In genomic region chr20:32191422-32191821, GRCh38 we compare ENCODE assay signal across 1 cellular context.
TF ChIP-seq lines count a peak whose summit lies in the region.

No MANE protein-coding gene starts in this region.

TF ChIP-seq in HCT116, 20 proteins besides CTCF, POLR2A, EP300 and RAD21 (continued from another document):
- TF ChIP-seq ZBTB33 (IDR thresholded peaks at IDR 0.05; ENCODE audit: extremely low read depth, insufficient replicate concordance, low read length) (no peak), EGR1 (IDR thresholded peaks at IDR 0.05; ENCODE audit: low read depth) (no peak)
